2 cellular contexts compared by ENCODE assay signal in genomic region chr3:112745567-112746248, GRCh38.
TF ChIP-seq lines count a peak whose summit lies in the region.

No MANE protein-coding gene starts in this region.

TF ChIP-seq in IMR-90, 13 proteins besides CTCF, POLR2A, EP300 and RAD21 (continued from another document):
- no peak for TF ChIP-seq NFE2L2 (IDR thresholded peaks at IDR 0.05; ENCODE audit: low read depth, low read length)
- no peak for TF ChIP-seq MXI1 (IDR thresholded peaks at IDR 0.05; ENCODE audit: borderline replicate concordance, low read depth, low read length)
- no peak for TF ChIP-seq ELK1 (IDR thresholded peaks at IDR 0.05; ENCODE audit: borderline replicate concordance, low read depth, low read length)
- TF ChIP-seq CHD1 (IDR thresholded peaks at IDR 0.05; ENCODE audit: low read depth, low read length): no peak
- no peak for TF ChIP-seq FOS (IDR thresholded peaks at IDR 0.05; ENCODE audit: low read depth, low read length)
- no peak for TF ChIP-seq MAFK (IDR thresholded peaks at IDR 0.05; ENCODE audit: low read depth, low read length)
- TF ChIP-seq, protein P1, sequence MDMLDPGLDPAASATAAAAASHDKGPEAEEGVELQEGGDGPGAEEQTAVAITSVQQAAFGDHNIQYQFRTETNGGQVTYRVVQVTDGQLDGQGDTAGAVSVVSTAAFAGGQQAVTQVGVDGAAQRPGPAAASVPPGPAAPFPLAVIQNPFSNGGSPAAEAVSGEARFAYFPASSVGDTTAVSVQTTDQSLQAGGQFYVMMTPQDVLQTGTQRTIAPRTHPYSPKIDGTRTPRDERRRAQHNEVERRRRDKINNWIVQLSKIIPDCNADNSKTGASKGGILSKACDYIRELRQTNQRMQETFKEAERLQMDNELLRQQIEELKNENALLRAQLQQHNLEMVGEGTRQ (IDR thresholded peaks at IDR 0.05; ENCODE audit: low read depth, low read length): no peak
- no peak for TF ChIP-seq MAZ (IDR thresholded peaks at IDR 0.05; ENCODE audit: borderline replicate concordance, low read depth, low read length)
TF ChIP-seq in IMR-90: peak in this region for 0.

TF ChIP-seq in GM12891, 5 proteins besides CTCF, POLR2A, EP300 and RAD21:
- no peak for TF ChIP-seq POLR2AphosphoS5 (IDR thresholded peaks at IDR 0.05; ENCODE audit: low read depth, low read length)
- TF ChIP-seq POU2F2 (IDR thresholded peaks at IDR 0.05; ENCODE audit: low read depth, low read length): no peak
- TF ChIP-seq SPI1 (IDR thresholded peaks at IDR 0.05; ENCODE audit: low read depth, low read length): no peak
- TF ChIP-seq TAF1 (IDR thresholded peaks at IDR 0.05; ENCODE audit: low read depth, low read length): no peak
- TF ChIP-seq PAX5 (IDR thresholded peaks at IDR 0.05; ENCODE audit: insufficient read depth, low read length, severe bottlenecking): no peak
